ENCODE assay signal across 8 cellular contexts in genomic region chr11:118911880-118912741, GRCh38. TPM values are rescaled to one million over a fixed set of nuclear protein-coding genes. Genes with fewer than 3 reads are reported as not detected.
DNase-seq lines count a peak whose midpoint lies in the region; ATAC-seq, FAIRE-seq and TF ChIP-seq lines count a peak whose summit lies in the region.

No MANE protein-coding gene starts in this region.

- H4K20me1 ChIP-seq in H1 (replicated peaks in 1 of 2; ENCODE audit: control insufficient read depth in 1 of 2, insufficient read depth in 2 of 2, low read length in 2 of 2), result peaks cover 0 to 10% of the 10 kb centered on the region in 2 experiments

- H4K91ac ChIP-seq in H1 (replicated peaks; ENCODE audit: insufficient read length, low read length), result peak overlapping the region; percentile 84

- WGBS in H1 (ENCODE audit: extremely low coverage in 1 of 2, insufficient coverage in 1 of 2, insufficient read length in 1 of 2, insufficient replicate concordance in 2 of 2, low coverage in 1 of 2, low lambda C conversion rate in 2 of 2, missing lambda C conversion rate in 1 of 2), 2 experiments, result 5% methylated on average over 23 of the region's 23 CpGs; no CpG with 5 or more reads in 1 of the 2 experiments

- H3K36me3 ChIP-seq in H1 (ENCODE audit: control insufficient read depth in 2 of 4, insufficient read depth in 4 of 4, low read length in 3 of 4), result 0 out of 8 replicates have a peak, but pooled peaks cover 0 to 4% (median 0%) of the 10 kb centered on the region in 4 experiments
- peaks cover 4 to 5% of the 10 kb centered on the region in 2 donors for H3K36me3 ChIP-seq in mucosa of rectum (ENCODE audit: control insufficient read depth in 2 of 2, insufficient read depth in 2 of 2, low read length in 2 of 2)

- peak overlapping the region; percentile 99 for H2BK12ac ChIP-seq in H1 (ENCODE audit: low read depth, low read length)

- peaks cover 16% of the 10 kb centered on the region for H3K79me1 ChIP-seq in H1 (ENCODE audit: low read depth, low read length)

- peak overlapping the region; percentile 100 for H2BK20ac ChIP-seq in H1 (ENCODE audit: low read length)

- H3K27ac Mint-ChIP-seq in CD14-positive monocyte, result peak overlapping the region; percentile 56 to 90 (median 86)

- no peak for TF ChIP-seq RAD21 in H1 (IDR thresholded peaks at IDR 0.05 in 1 of 2, conservative IDR thresholded peaks at IDR 0.05 in 1 of 2; ENCODE audit: low read depth in 2 of 2, low read length in 2 of 2)

- H3K23ac ChIP-seq in H1 (ENCODE audit: insufficient read length), result no peak overlapping the region

- no peak overlapping the region for H2AFZ ChIP-seq in H1 (ENCODE audit: low read length)

- peak overlapping the region; percentile 82 for H2AK5ac ChIP-seq in H1 (ENCODE audit: low read depth, low read length)

- peak in 1 of 2 experiments; percentile 77; a peak in 1 of 3 replicates for TF ChIP-seq EP300 in H1 (IDR thresholded peaks at IDR 0.05; ENCODE audit: borderline replicate concordance in 1 of 2, low read depth in 2 of 2, low read length in 2 of 2)

- H3K27ac ChIP-seq in H1 (ENCODE audit: low read depth, low read length), result peak overlapping the region; percentile 89
- peak overlapping the region; percentile 83 to 88 for H3K27ac ChIP-seq in mucosa of rectum (ENCODE audit: low read depth in 2 of 2, low read length in 2 of 2)

- peaks cover 28 to 39% of the 10 kb centered on the region in 2 donors for H3K36me3 Mint-ChIP-seq in CD14-positive monocyte

- TF ChIP-seq POLR2A in H1 (IDR thresholded peaks at IDR 0.05; ENCODE audit: control extremely low read depth in 1 of 2, low read depth in 2 of 2, low read length in 2 of 2), result peak in 1 of 2 experiments; percentile 80; a peak in 2 of 3 replicates

- intact Hi-C loops in CD14-positive monocyte (cut with micrococcal nuclease), result no loop called here

- H3K4me3 Mint-ChIP-seq in CD14-positive monocyte, result peak overlapping the region; percentile 43 to 59

- no peaks in the 10 kb centered on the region for H3K27me3 ChIP-seq in H1 (replicated peaks in 1 of 4; ENCODE audit: control insufficient read depth in 3 of 4, extremely low read depth in 1 of 4, insufficient read depth in 3 of 4, low read length in 3 of 4)
- H3K27me3 ChIP-seq in mucosa of rectum (ENCODE audit: control insufficient read depth in 2 of 2, insufficient read depth in 2 of 2, low read length in 2 of 2), result no peaks in the 10 kb centered on the region

- ATAC-seq in GM19455 (IDR thresholded peaks at IDR 0.05; ENCODE audit: unreplicated experiment), result no peak

- H2BK5ac ChIP-seq in H1 (ENCODE audit: low read depth, low read length), result peak overlapping the region; percentile 100

- peak; percentile 95 for FAIRE-seq in H1 (lab: Jason Lieb, UNC)

- TF ChIP-seq CTCF in CD14-positive monocyte (IDR thresholded peaks at IDR 0.05), result no peak
- TF ChIP-seq CTCF in H1 (IDR thresholded peaks at IDR 0.05; ENCODE audit: control extremely low read depth in 1 of 3, insufficient read depth in 1 of 3, low read depth in 1 of 3, low read length in 3 of 3), result no peak

- DNase-seq in CD14-positive monocyte (ENCODE audit: low spot score) (peak; percentile 83), MV-4-11 (lab: John Stamatoyannopoulos, UW) (peak; percentile 16), H1 (ENCODE audit: low read depth in 1 of 2, low spot score in 2 of 2) (peak in 1 of 2 experiments; percentile 86), iPS-NIHi7 (ENCODE audit: extremely low spot score) (no peak)
- DNase-seq in activated CD8-positive, alpha-beta memory T cell treated with anti-CD3 and anti-CD28 coated beads for 24 hours, result peak; percentile 88
- DNase-seq in stimulated activated CD8-positive, alpha-beta memory T cell treated with anti-CD3 and anti-CD28 coated beads, Interleukin-7, amount 100 ng/mL, for 1 hour (ENCODE audit: low read depth in 2 of 2), result peak; percentile 49 to 54

- H3K9me3 ChIP-seq in H1 (ENCODE audit: insufficient read depth in 2 of 2, low read depth in 1 of 2, low read length in 1 of 2), result no peaks in the 10 kb centered on the region
- H3K9me3 ChIP-seq in mucosa of rectum (ENCODE audit: control insufficient read depth in 2 of 2, low read length in 2 of 2), result no peaks in the 10 kb centered on the region

- H3K18ac ChIP-seq in H1 (ENCODE audit: extremely low read depth, low read length), result peak overlapping the region; percentile 99

- H3K14ac ChIP-seq in H1 (ENCODE audit: insufficient read length), result no peak overlapping the region

- H3K4me1 ChIP-seq in H1 (replicated peaks in 1 of 4; ENCODE audit: control insufficient read depth in 3 of 4, insufficient read depth in 4 of 4, low read length in 3 of 4) (peaks cover 13 to 80% (median 67%) of the 10 kb centered on the region in 4 experiments), mucosa of rectum (ENCODE audit: control insufficient read depth in 2 of 2, insufficient read depth in 2 of 2, low read length in 2 of 2) (peaks cover 66 to 78% of the 10 kb centered on the region in 2 donors)

- H4K8ac ChIP-seq in H1 (ENCODE audit: extremely low read depth, insufficient read depth, low read length), result peak overlapping the region; percentile 93

- CTCF ChIA-PET in H1 (lab: Charles Lee; ENCODE audit: partially characterized antibody), result interaction anchor here (0.6 to 2.9 kb wide), 8 partner anchors 10 to 224 kb away, joined by 3 to 12 read pairs (median 3); partner anchors contain the start of gene C2CD2L

- POLR2A ChIA-PET in H1 (lab: Charles Lee; ENCODE audit: partially characterized antibody), result interaction anchor here (0.6 to 10.7 kb wide), 17 partner anchors 14 to 410 kb away, joined by 3 to 101 read pairs (median 4); partner anchors contain the start of genes CENATAC, DDX6, DPAGT1 and HYOU1

- peaks cover 19% of the 10 kb centered on the region for H3K23me2 ChIP-seq in H1 (ENCODE audit: low read depth, low read length)

- peak overlapping the region; percentile 76 to 92 for H3K4me2 ChIP-seq in H1 (ENCODE audit: insufficient read depth in 1 of 2, low read depth in 2 of 2, low read length in 2 of 2)

- peak overlapping the region; percentile 67 for H3K56ac ChIP-seq in H1 (replicated peaks; ENCODE audit: insufficient read length, low read depth, low read length)

- H3K4me1 Mint-ChIP-seq in CD14-positive monocyte, result peaks cover 67% of the 10 kb centered on the region

- H3K4ac ChIP-seq in H1 (replicated peaks; ENCODE audit: insufficient read length, low read depth, low read length), result peak overlapping the region; percentile 82

- H3K79me2 ChIP-seq in H1 (ENCODE audit: control insufficient read depth in 1 of 2, insufficient read depth in 2 of 2, low read length in 2 of 2), result peaks cover 4 to 74% of the 10 kb centered on the region in 2 experiments

- H4K5ac ChIP-seq in H1 (ENCODE audit: insufficient read length, low read depth, low read length), result peak overlapping the region; percentile 70

- H3K9ac ChIP-seq in H1 (replicated peaks in 1 of 4; ENCODE audit: extremely low read depth in 1 of 4, low read depth in 3 of 4, low read length in 3 of 4) (peak overlapping the region in 2 of 4 experiments; percentile 61 to 64; a peak in 4 of 7 replicates), mucosa of rectum (ENCODE audit: low read depth in 1 of 2, low read length in 2 of 2) (peak overlapping the region; percentile 61)

- peaks cover 0 to 3% (median 0%) of the 10 kb centered on the region in 7 donors for H3K9me3 Mint-ChIP-seq in CD14-positive monocyte

- H3K4me3 ChIP-seq in H1 (ENCODE audit: extremely low read depth in 1 of 4, insufficient read depth in 2 of 4, low read depth in 3 of 4, low read length in 4 of 4) (peak overlapping the region; percentile 16 to 61 (median 51)), mucosa of rectum (ENCODE audit: low read length in 2 of 2) (peak overlapping the region; percentile 24 to 28)

- peak overlapping the region; percentile 82 for H2BK120ac ChIP-seq in H1 (replicated peaks; ENCODE audit: low read depth, low read length)

- peak overlapping the region; percentile 88; the same call in 1 of the 2 replicates for H2BK15ac ChIP-seq in H1 (ENCODE audit: low read length)

- peaks cover 7 to 28% (median 12%) of the 10 kb centered on the region in 3 donors for H3K27me3 Mint-ChIP-seq in CD14-positive monocyte (ENCODE audit: low read depth in 3 of 3)

RNA-seq across cellular contexts. Expression of gene BCL9L, which starts 13.6 kb away (rescaled TPM):
- polyA plus RNA-seq in CD14-positive monocyte (1 to 10 TPM in 1 of 2 donors, under 1 TPM in 1; 0.11 to 1.8 TPM), H1 (2011; rRNA removed) (6.2 and 15.7 TPM in 2 replicates)
- 57.8 and 58.2 TPM in 2 replicates for total RNA-seq in H1 (2021; fragmentation: NEBNext Ultra II Directional; extraction: Animal tissue kit (Norgen Biotek cat#: 25700))
- 4.4 TPM for polyA plus RNA-seq in H1 (2011; cell fraction: cytosol; rRNA removed)
- polyA plus RNA-seq in H1 (2011; cell fraction: nucleus; rRNA removed), result 29.6 TPM
- 40.7 to 56.9 TPM (median 45.3 TPM) in 4 replicates for polyA plus RNA-seq in H1 (2012, experiment 1 of 2)
- polyA plus RNA-seq in H1 (2012, experiment 2 of 2), result 18.6 TPM
- 62.5 TPM for polyA plus RNA-seq in H1 (2013, experiment 1 of 2)
- 58.3 TPM for polyA plus RNA-seq in H1 (2013, experiment 2 of 2)
- 4.8 and 6.3 TPM in 2 replicates for polyA minus RNA-seq in H1 (2011; rRNA and poly(A)+ RNA removed)
- polyA minus RNA-seq in H1 (2011; cell fraction: cytosol; rRNA and poly(A)+ RNA removed), result 31.1 TPM
- polyA minus RNA-seq in H1 (2011; cell fraction: nucleus; rRNA and poly(A)+ RNA removed), result 20.6 TPM

RNA-seq across cellular contexts. Expression of gene CXCR5, which starts 28.4 kb away (rescaled TPM):
- under 1 TPM; 0.08 to 0.09 TPM for polyA plus RNA-seq in CD14-positive monocyte
- total RNA-seq in H1 (2021; fragmentation: NEBNext Ultra II Directional; extraction: Animal tissue kit (Norgen Biotek cat#: 25700)), result not detected in 2 replicates
- polyA plus RNA-seq in H1 (2011; rRNA removed), result not detected in 2 replicates
- polyA plus RNA-seq in H1 (2011; cell fraction: cytosol; rRNA removed), result not detected
- polyA plus RNA-seq in H1 (2011; cell fraction: nucleus; rRNA removed), result not detected
- not detected in 4 replicates for polyA plus RNA-seq in H1 (2012, experiment 1 of 2)
- not detected for polyA plus RNA-seq in H1 (2012, experiment 2 of 2)
- polyA plus RNA-seq in H1 (2013, experiment 1 of 2), result not detected
- not detected for polyA plus RNA-seq in H1 (2013, experiment 2 of 2)
- not detected in 2 replicates for polyA minus RNA-seq in H1 (2011; rRNA and poly(A)+ RNA removed)
- polyA minus RNA-seq in H1 (2011; cell fraction: cytosol; rRNA and poly(A)+ RNA removed), result not detected
- polyA minus RNA-seq in H1 (2011; cell fraction: nucleus; rRNA and poly(A)+ RNA removed), result not detected

RNA-seq across cellular contexts. Expression of gene UPK2, which starts 44.0 kb away (rescaled TPM):
- polyA plus RNA-seq in CD14-positive monocyte (not detected), H1 (2011; rRNA removed) (0.76 and 1.8 TPM in 2 replicates)
- not detected in 2 replicates for total RNA-seq in H1 (2021; fragmentation: NEBNext Ultra II Directional; extraction: Animal tissue kit (Norgen Biotek cat#: 25700))
- polyA plus RNA-seq in H1 (2011; cell fraction: cytosol; rRNA removed), result 0.34 TPM
- polyA plus RNA-seq in H1 (2011; cell fraction: nucleus; rRNA removed), result 0.43 TPM
- polyA plus RNA-seq in H1 (2012, experiment 1 of 2), result 0.36 to 0.88 TPM (median 0.56 TPM) in 4 replicates
- polyA plus RNA-seq in H1 (2012, experiment 2 of 2), result 0.21 TPM
- 0.65 TPM for polyA plus RNA-seq in H1 (2013, experiment 1 of 2)
- 0.37 TPM for polyA plus RNA-seq in H1 (2013, experiment 2 of 2)
- polyA minus RNA-seq in H1 (2011; rRNA and poly(A)+ RNA removed), result not detected in 2 replicates
- not detected for polyA minus RNA-seq in H1 (2011; cell fraction: cytosol; rRNA and poly(A)+ RNA removed)
- not detected for polyA minus RNA-seq in H1 (2011; cell fraction: nucleus; rRNA and poly(A)+ RNA removed)

RNA-seq across cellular contexts. Expression of gene FOXR1, which starts 59.5 kb away (rescaled TPM):
- polyA plus RNA-seq in CD14-positive monocyte (not detected), H1 (2011; rRNA removed) (not detected in 2 replicates)
- not detected in 2 replicates for total RNA-seq in H1 (2021; fragmentation: NEBNext Ultra II Directional; extraction: Animal tissue kit (Norgen Biotek cat#: 25700))
- polyA plus RNA-seq in H1 (2011; cell fraction: cytosol; rRNA removed), result not detected
- polyA plus RNA-seq in H1 (2011; cell fraction: nucleus; rRNA removed), result not detected
- polyA plus RNA-seq in H1 (2012, experiment 1 of 2), result not detected in 4 replicates
- not detected for polyA plus RNA-seq in H1 (2012, experiment 2 of 2)
- not detected for polyA plus RNA-seq in H1 (2013, experiment 1 of 2)
- not detected for polyA plus RNA-seq in H1 (2013, experiment 2 of 2)
- not detected in 2 replicates for polyA minus RNA-seq in H1 (2011; rRNA and poly(A)+ RNA removed)
- polyA minus RNA-seq in H1 (2011; cell fraction: cytosol; rRNA and poly(A)+ RNA removed), result not detected
- polyA minus RNA-seq in H1 (2011; cell fraction: nucleus; rRNA and poly(A)+ RNA removed), result not detected
